17 cellular contexts compared by ENCODE assay signal in genomic region chr16:80751167-80751566, GRCh38. TPM values are rescaled to one million over a fixed set of nuclear protein-coding genes. Genes with fewer than 3 reads are reported as not detected.
DNase-seq lines count a peak whose midpoint lies in the region; ATAC-seq and TF ChIP-seq lines count a peak whose summit lies in the region.
"Had no signal": no experiment of that assay in that cellular context is flagged by ENCODE, and none has a peak within 500 bp of the region (broad histone marks: within the 10 kb centered on the region; RNA-seq: fewer than 3 reads in every experiment).

No MANE protein-coding gene starts in this region.

- no peak overlapping the region for H3K4me3 ChIP-seq in LNCaP clone FGC (ENCODE audit: low read depth, low read length)
- no peak overlapping the region for H3K4me3 ChIP-seq in neural progenitor cell

- H3K27me3 Mint-ChIP-seq in neural progenitor cell (ENCODE audit: insufficient read depth, low read depth): no peaks in the 10 kb centered on the region
- H3K27me3 Mint-ChIP-seq in effector memory CD8-positive, alpha-beta T cell: no peaks in the 10 kb centered on the region
- H3K27me3 Mint-ChIP-seq: activated T-helper 17 cell treated with anti-CD3 and anti-CD28 coated beads, Interleukin-2, amount 50 U/mL, for 72 hours had no signal

- no peak overlapping the region for H3K4me2 ChIP-seq in neural progenitor cell

- H3K4me1 Mint-ChIP-seq in neural progenitor cell: no peaks in the 10 kb centered on the region
- peaks cover 7 to 32% of the 10 kb centered on the region in 2 donors for H3K4me1 Mint-ChIP-seq in effector memory CD8-positive, alpha-beta T cell (ENCODE audit: low read depth in 2 of 2)
- H3K4me1 Mint-ChIP-seq: natural killer cell had no signal

- peak overlapping the region; percentile 30 for H3K27ac ChIP-seq in neural progenitor cell

- H3K79me2 ChIP-seq in neural progenitor cell (ENCODE audit: low read depth): no peaks in the 10 kb centered on the region

- no peaks in the 10 kb centered on the region for H3K36me3 Mint-ChIP-seq in neural progenitor cell
- no peaks in the 10 kb centered on the region for H3K36me3 Mint-ChIP-seq in effector memory CD8-positive, alpha-beta T cell (ENCODE audit: insufficient read depth)
- H3K36me3 Mint-ChIP-seq: immature natural killer cell, natural killer cell had no signal

- no peak for ATAC-seq in effector memory CD8-positive, alpha-beta T cell (replicated peaks)
- ATAC-seq in GM19324 (IDR thresholded peaks at IDR 0.05; ENCODE audit: low FRiP score, unreplicated experiment): no peak
- ATAC-seq: activated T-helper 17 cell treated with anti-CD3 and anti-CD28 coated beads, Interleukin-2, amount 50 U/mL, for 72 hours; esophagus mucosa; HepG2; natural killer cell had no signal

- H3K27ac Mint-ChIP-seq in neural progenitor cell: no peak overlapping the region
- H3K27ac Mint-ChIP-seq in effector memory CD8-positive, alpha-beta T cell: no peak overlapping the region
- H3K27ac Mint-ChIP-seq: activated T-helper 17 cell treated with anti-CD3 and anti-CD28 coated beads, Interleukin-2, amount 50 U/mL, for 72 hours; immature natural killer cell; natural killer cell had no signal

- no peak overlapping the region for H2AFZ ChIP-seq in neural progenitor cell (replicated peaks)

- no peaks in the 10 kb centered on the region for H3K9me3 Mint-ChIP-seq in neural progenitor cell
- H3K9me3 Mint-ChIP-seq in effector memory CD8-positive, alpha-beta T cell: no peaks in the 10 kb centered on the region
- H3K9me3 Mint-ChIP-seq: activated T-helper 17 cell treated with anti-CD3 and anti-CD28 coated beads, Interleukin-2, amount 50 U/mL, for 72 hours; immature natural killer cell; natural killer cell had no signal

- H3K27me3 ChIP-seq in neural progenitor cell: no peaks in the 10 kb centered on the region

- H3K9me3 ChIP-seq in neural progenitor cell (ENCODE audit: low read depth): no peaks in the 10 kb centered on the region

- no peaks in the 10 kb centered on the region for H3K36me3 ChIP-seq in neural progenitor cell

- peaks cover 4% of the 10 kb centered on the region for H3F3A ChIP-seq in neural progenitor cell (ENCODE audit: low read depth)

- peaks cover 2% of the 10 kb centered on the region for H3K4me1 ChIP-seq in neural progenitor cell

- no peak overlapping the region for H3K4me3 Mint-ChIP-seq in neural progenitor cell
- H3K4me3 Mint-ChIP-seq in effector memory CD8-positive, alpha-beta T cell: no peak overlapping the region
- H3K4me3 Mint-ChIP-seq: activated T-helper 17 cell treated with anti-CD3 and anti-CD28 coated beads, Interleukin-2, amount 50 U/mL, for 72 hours; immature natural killer cell; natural killer cell had no signal

- peak; percentile 18 for DNase-seq in SIG-M5 treated with dmso at 0.1 percent for 504 hours (lab: John Stamatoyannopoulos, UW; ENCODE audit: unreplicated experiment)
- no peak for DNase-seq in SIG-M5 (lab: John Stamatoyannopoulos, UW)
- DNase-seq in LNCaP clone FGC (ENCODE audit: low read depth): peak; percentile 65
- DNase-seq in fibroblast of gingiva (ENCODE audit: low read depth): peak; percentile 91
- DNase-seq in neural progenitor cell (ENCODE audit: low spot score): peak; percentile 2
- no peak for DNase-seq in effector memory CD8-positive, alpha-beta T cell
- no peak for DNase-seq in mesenteric fat pad (ENCODE audit: low spot score)
- DNase-seq: 8988T; activated CD4-positive, alpha-beta T cell treated with anti-CD3 and anti-CD28 coated beads for 4 hours; caudate nucleus; immature natural killer cell; natural killer cell; NCI-H146 had no signal

- TF ChIP-seq CTCF in LNCaP clone FGC (IDR thresholded peaks at IDR 0.05; ENCODE audit: control insufficient read depth, extremely low read depth, insufficient read depth) (no peak), neural progenitor cell (IDR thresholded peaks at IDR 0.05) (no peak)

- no peaks in the 10 kb centered on the region for H4K20me1 ChIP-seq in neural progenitor cell (ENCODE audit: low read depth)

- no peak overlapping the region for H3K9ac ChIP-seq in neural progenitor cell

RNA-seq across cellular contexts. Expression of gene CDYL2, which starts 53.2 kb away (rescaled TPM):
- total RNA-seq in neural progenitor cell (ENCODE audit: low replicate concordance) (4.8 and 4.9 TPM in 2 replicates), mesenteric fat pad (24.0 TPM)

Comparison
In these comparisons a context has a peak if more than half of its experiments do, and no peak if none do; other contexts are left out.
1. DNase-seq: peak in SIG-M5 treated with dmso at 0.1 percent for 504 hours (single experiment), LNCaP clone FGC (single experiment), fibroblast of gingiva (single experiment) and neural progenitor cell (single experiment); none in SIG-M5 (single experiment), effector memory CD8-positive, alpha-beta T cell (0 of 3) and mesenteric fat pad (single experiment).